ENCODE assay signal across 11 cellular contexts in genomic region chr11:77418155-77418980, GRCh38.
DNase-seq lines count a peak whose midpoint lies in the region; ATAC-seq and TF ChIP-seq lines count a peak whose summit lies in the region.
"Had no signal": no experiment of that assay in that cellular context is flagged by ENCODE, and none has a peak within 500 bp of the region (broad histone marks: within the 10 kb centered on the region; RNA-seq: fewer than 3 reads in every experiment).

No MANE protein-coding gene starts in this region.

- H3K27me3 Mint-ChIP-seq in stimulated activated memory B cell treated with anti-CD40 and anti-IgM and Interleukin-4, amounts not matched to agents 10 μg/mL and 1 μg/mL and 100 μg/mL, for 72 hours = no peaks in the 10 kb centered on the region
- H3K27me3 Mint-ChIP-seq: activated naive CD8-positive, alpha-beta T cell treated with anti-CD3 and anti-CD28 coated beads, Interleukin-2, amount 50 U/mL, for 24 hours had no signal

- DNase-seq in SIG-M5 treated with dmso at 0.1 percent for 504 hours (lab: John Stamatoyannopoulos, UW; ENCODE audit: unreplicated experiment) (peak; percentile 67), SIG-M5 (lab: John Stamatoyannopoulos, UW) (no peak), NCI-H82 treated with DMSO at 0.1 percent for 48 hours (lab: John Stamatoyannopoulos, UW; ENCODE audit: unreplicated experiment) (peak; percentile 22), NCI-H748 treated with DMSO at 0.1 percent for 48 hours (lab: John Stamatoyannopoulos, UW) (no peak), foreskin fibroblast (no peak)
- DNase-seq: activated naive CD8-positive, alpha-beta T cell treated with anti-CD3 and anti-CD28 coated beads, Interleukin-2, amount 50 U/mL, for 24 hours; endodermal cell; stimulated activated CD4-positive, alpha-beta T cell treated with anti-CD3 and anti-CD28 coated beads, Interleukin-4, amount 100 ng/mL, for 4 hours had no signal

- no peak overlapping the region for H3K4me3 ChIP-seq in foreskin fibroblast (ENCODE audit: low read depth in 1 of 2, low read length in 2 of 2)

- H3K27ac Mint-ChIP-seq in stimulated activated memory B cell treated with anti-CD40 and anti-IgM and Interleukin-4, amounts not matched to agents 10 μg/mL and 1 μg/mL and 100 μg/mL, for 72 hours = peak overlapping the region; percentile 21
- H3K27ac Mint-ChIP-seq: activated naive CD8-positive, alpha-beta T cell treated with anti-CD3 and anti-CD28 coated beads, Interleukin-2, amount 50 U/mL, for 24 hours; endodermal cell had no signal

- H3K36me3 Mint-ChIP-seq in stimulated activated memory B cell treated with anti-CD40 and anti-IgM and Interleukin-4, amounts not matched to agents 10 μg/mL and 1 μg/mL and 100 μg/mL, for 72 hours = no peaks in the 10 kb centered on the region

- peaks cover 7% of the 10 kb centered on the region for H3K4me1 Mint-ChIP-seq in stimulated activated memory B cell treated with anti-CD40 and anti-IgM and Interleukin-4, amounts not matched to agents 10 μg/mL and 1 μg/mL and 100 μg/mL, for 72 hours

- H3K4me3 Mint-ChIP-seq in stimulated activated memory B cell treated with anti-CD40 and anti-IgM and Interleukin-4, amounts not matched to agents 10 μg/mL and 1 μg/mL and 100 μg/mL, for 72 hours = peak overlapping the region; percentile 15
- H3K4me3 Mint-ChIP-seq: activated naive CD8-positive, alpha-beta T cell treated with anti-CD3 and anti-CD28 coated beads, Interleukin-2, amount 50 U/mL, for 24 hours; endodermal cell had no signal

- no peak for TF ChIP-seq CTCF in foreskin fibroblast (IDR thresholded peaks at IDR 0.05; ENCODE audit: low read depth, low read length)

- no peaks in the 10 kb centered on the region for H3K9me3 Mint-ChIP-seq in stimulated activated memory B cell treated with anti-CD40 and anti-IgM and Interleukin-4, amounts not matched to agents 10 μg/mL and 1 μg/mL and 100 μg/mL, for 72 hours
- H3K9me3 Mint-ChIP-seq: activated naive CD8-positive, alpha-beta T cell treated with anti-CD3 and anti-CD28 coated beads, Interleukin-2, amount 50 U/mL, for 24 hours; endodermal cell had no signal

- peak; percentile 58 for ATAC-seq in HG02678 (IDR thresholded peaks at IDR 0.05; ENCODE audit: unreplicated experiment)
- no peak for ATAC-seq in stimulated activated memory B cell treated with anti-CD40 and anti-IgM and Interleukin-4, amounts not matched to agents 10 μg/mL and 1 μg/mL and 100 μg/mL, for 72 hours
- ATAC-seq in GM21737 (IDR thresholded peaks at IDR 0.05; ENCODE audit: unreplicated experiment) = no peak
- ATAC-seq: activated naive CD8-positive, alpha-beta T cell treated with anti-CD3 and anti-CD28 coated beads, Interleukin-2, amount 50 U/mL, for 24 hours had no signal

Comparison
In these comparisons a context has a peak if more than half of its experiments do, and no peak if none do; other contexts are left out.
1. DNase-seq: peak in SIG-M5 treated with dmso at 0.1 percent for 504 hours (single experiment) and NCI-H82 treated with DMSO at 0.1 percent for 48 hours (single experiment); none in SIG-M5 (single experiment), NCI-H748 treated with DMSO at 0.1 percent for 48 hours (single experiment) and foreskin fibroblast (0 of 2).